Comparison of ENCODE assay signal across 1 cellular context in genomic region chr3:171055336-171056178, GRCh38.
A peak's percentile ranks its signal among the peaks of the same experiment; 100 is the strongest.
TF ChIP-seq lines count a peak whose summit lies in the region.

No MANE protein-coding gene starts in this region.

TF ChIP-seq in HepG2, 621 proteins besides CTCF, POLR2A, EP300 and RAD21 (continued from another document and continues in another):
- TF ChIP-seq ZHX1 (CRISPR knock-in tag; IDR thresholded peaks at IDR 0.05; ENCODE audit: low read depth) (no peak), MTF2 (CRISPR knock-in tag; IDR thresholded peaks at IDR 0.05; ENCODE audit: borderline replicate concordance) (no peak), ZNF773 (CRISPR knock-in tag; IDR thresholded peaks at IDR 0.05; ENCODE audit: borderline replicate concordance) (no peak), ZNF670 (CRISPR knock-in tag; IDR thresholded peaks at IDR 0.05; ENCODE audit: borderline replicate concordance) (0 out of 2 replicates have a peak, but pooled peaks have one; percentile 47), SMAD1 (CRISPR knock-in tag; IDR thresholded peaks at IDR 0.05; ENCODE audit: borderline replicate concordance, low read depth) (no peak), SNAPC2 (CRISPR knock-in tag; IDR thresholded peaks at IDR 0.05) (no peak), ZNF12 (CRISPR knock-in tag; IDR thresholded peaks at IDR 0.05) (no peak), ZNF768 (CRISPR knock-in tag; IDR thresholded peaks at IDR 0.05) (no peak), ZNF282 (IDR thresholded peaks at IDR 0.05; ENCODE audit: partially characterized antibody) (no peak), ZKSCAN1 (IDR thresholded peaks at IDR 0.05; ENCODE audit: low read length) (no peak), DMTF1 (CRISPR knock-in tag; IDR thresholded peaks at IDR 0.05) (no peak), PHF20 (CRISPR knock-in tag; IDR thresholded peaks at IDR 0.05) (no peak), ZKSCAN8 (CRISPR knock-in tag; IDR thresholded peaks at IDR 0.05; ENCODE audit: borderline replicate concordance) (no peak), ZBTB3 (CRISPR knock-in tag; IDR thresholded peaks at IDR 0.05; ENCODE audit: borderline replicate concordance, low read depth) (no peak), IKZF4 (CRISPR knock-in tag; IDR thresholded peaks at IDR 0.05; ENCODE audit: borderline replicate concordance, low read depth, not compliant biosample characterization) (no peak), ZNF564 (CRISPR knock-in tag; IDR thresholded peaks at IDR 0.05) (no peak), ZNF784 (CRISPR knock-in tag; IDR thresholded peaks at IDR 0.05; ENCODE audit: borderline replicate concordance) (no peak), SMARCC2 (IDR thresholded peaks at IDR 0.05) (no peak), YEATS4 (CRISPR knock-in tag; IDR thresholded peaks at IDR 0.05; ENCODE audit: borderline replicate concordance) (no peak), CSRNP1 (CRISPR knock-in tag; IDR thresholded peaks at IDR 0.05) (no peak), FOXA1 (IDR thresholded peaks at IDR 0.05) (no peak), FOXA1 (CRISPR knock-in tag; IDR thresholded peaks at IDR 0.05) (peak; percentile 50), NFIC (IDR thresholded peaks at IDR 0.05; ENCODE audit: low read length) (peak; percentile 86; the same call in 1 of the 2 replicates), PCBP2 (optimal IDR thresholded peaks at IDR 0.05; ENCODE audit: low read depth, low read length, poor library complexity, severe bottlenecking) (no peak), ZNF580 (CRISPR knock-in tag; IDR thresholded peaks at IDR 0.05; ENCODE audit: borderline replicate concordance, low read depth) (no peak), PBX2 (CRISPR knock-in tag; IDR thresholded peaks at IDR 0.05) (no peak), ZBTB25 (CRISPR knock-in tag; IDR thresholded peaks at IDR 0.05) (no peak), HDAC2 (CRISPR knock-in tag; IDR thresholded peaks at IDR 0.05) (no peak), ISX (CRISPR knock-in tag; conservative IDR thresholded peaks at IDR 0.05) (no peak), TMF1 (CRISPR knock-in tag; IDR thresholded peaks at IDR 0.05; ENCODE audit: low read depth) (no peak), ELF4 (CRISPR knock-in tag; IDR thresholded peaks at IDR 0.05; ENCODE audit: borderline replicate concordance) (no peak), ELF1 (CRISPR knock-in tag; IDR thresholded peaks at IDR 0.05) (no peak), ZNF232 (CRISPR knock-in tag; IDR thresholded peaks at IDR 0.05; ENCODE audit: borderline replicate concordance) (no peak), FOXO4 (CRISPR knock-in tag; conservative IDR thresholded peaks at IDR 0.05) (no peak), ZNF740 (CRISPR knock-in tag; IDR thresholded peaks at IDR 0.05) (no peak), HNF4G (IDR thresholded peaks at IDR 0.05; ENCODE audit: borderline replicate concordance, low read depth, low read length) (no peak), HNF4G (CRISPR knock-in tag; IDR thresholded peaks at IDR 0.05; ENCODE audit: borderline replicate concordance, low read depth) (no peak), ZNF780A (CRISPR knock-in tag; IDR thresholded peaks at IDR 0.05) (no peak), HCFC1 (IDR thresholded peaks at IDR 0.05; ENCODE audit: low read depth, low read length) (no peak), RERE (CRISPR knock-in tag; IDR thresholded peaks at IDR 0.05; ENCODE audit: low read depth) (peak; percentile 59; the same call in 1 of the 2 replicates), TBX3 (IDR thresholded peaks at IDR 0.05; ENCODE audit: borderline replicate concordance) (no peak), ZNF468 (CRISPR knock-in tag; IDR thresholded peaks at IDR 0.05) (no peak), ATF4 (CRISPR knock-in tag; IDR thresholded peaks at IDR 0.05) (no peak), NKX3-1 (CRISPR knock-in tag; IDR thresholded peaks at IDR 0.05) (no peak)
